In genomic region chr15:67827561-67828378, GRCh38 we compare ENCODE assay signal across 11 cellular contexts. TPM values are rescaled to one million over a fixed set of nuclear protein-coding genes. Genes with fewer than 3 reads are reported as not detected.
DNase-seq lines count a peak whose midpoint lies in the region; ATAC-seq and TF ChIP-seq lines count a peak whose summit lies in the region.
"Had no signal": no experiment of that assay in that cellular context is flagged by ENCODE, and none has a peak within 500 bp of the region (broad histone marks: within the 10 kb centered on the region; RNA-seq: fewer than 3 reads in every experiment).

No MANE protein-coding gene starts in this region.

- no peaks in the 10 kb centered on the region for H3K36me3 Mint-ChIP-seq in stimulated activated naive CD8-positive, alpha-beta T cell treated with anti-CD3 and anti-CD28 coated beads, Interleukin-15, Interleukin-2, amounts not matched to agents 100 ng/mL and 50 ng/mL, for 24 hours (ENCODE audit: low read depth)
- peaks cover 0 to 5% (median 0%) of the 10 kb centered on the region in 5 donors for H3K36me3 Mint-ChIP-seq in naive thymus-derived CD4-positive, alpha-beta T cell

- H3K27ac ChIP-seq in ascending aorta (no peak overlapping the region), urinary bladder (ENCODE audit: low read depth) (no peak overlapping the region)
- no peak overlapping the region for H3K27ac ChIP-seq in naive thymus-derived CD4-positive, alpha-beta T cell (ENCODE audit: low read depth, low read length)

- CTCF ChIA-PET in naive thymus-derived CD4-positive, alpha-beta T cell (lab: Charles Lee) = no interaction called here

- H3K4me3 ChIP-seq in ascending aorta = peak overlapping the region; percentile 22 to 38
- no peak overlapping the region for H3K4me3 ChIP-seq in naive thymus-derived CD4-positive, alpha-beta T cell (ENCODE audit: low read length)
- H3K4me3 ChIP-seq in urinary bladder (ENCODE audit: low read depth, low read length) = peak overlapping the region; percentile 16
- no peak overlapping the region for H3K4me3 ChIP-seq in foreskin fibroblast (ENCODE audit: low read depth in 1 of 2, low read length in 2 of 2)

- peaks cover 43% of the 10 kb centered on the region for H3K4me1 Mint-ChIP-seq in stimulated activated naive CD8-positive, alpha-beta T cell treated with anti-CD3 and anti-CD28 coated beads, Interleukin-15, Interleukin-2, amounts not matched to agents 100 ng/mL and 50 ng/mL, for 24 hours (ENCODE audit: low read depth)
- H3K4me1 Mint-ChIP-seq in naive thymus-derived CD4-positive, alpha-beta T cell = peaks cover 32 to 61% (median 42%) of the 10 kb centered on the region in 7 donors

- peak overlapping the region; percentile 21 for H3K27ac Mint-ChIP-seq in stimulated activated naive CD8-positive, alpha-beta T cell treated with anti-CD3 and anti-CD28 coated beads, Interleukin-15, Interleukin-2, amounts not matched to agents 100 ng/mL and 50 ng/mL, for 24 hours
- peak overlapping the region in 2 of 9 donors; percentile 45 to 83 for H3K27ac Mint-ChIP-seq in naive thymus-derived CD4-positive, alpha-beta T cell

- no peak for DNase-seq in stimulated activated naive CD8-positive, alpha-beta T cell treated with anti-CD3 and anti-CD28 coated beads, Interleukin-15, Interleukin-2, amounts not matched to agents 100 U/mL and 50 U/mL, for 24 hours
- DNase-seq in ascending aorta (ENCODE audit: low spot score in 2 of 2) (no peak), middle frontal gyrus (ENCODE audit: extremely low spot score, low spot score) (no peak), foreskin fibroblast (no peak), GOT3 (lab: John Stamatoyannopoulos, UW) (no peak)
- DNase-seq in naive thymus-derived CD4-positive, alpha-beta T cell = no peak
- DNase-seq: activated effector memory CD4-positive, alpha-beta T cell treated with Interleukin-2 at 50 U/mL for 16 hours; occipital lobe; T-helper 9 cell had no signal

- no peaks in the 10 kb centered on the region for H3K9me3 Mint-ChIP-seq in stimulated activated naive CD8-positive, alpha-beta T cell treated with anti-CD3 and anti-CD28 coated beads, Interleukin-15, Interleukin-2, amounts not matched to agents 100 ng/mL and 50 ng/mL, for 24 hours
- H3K9me3 Mint-ChIP-seq in naive thymus-derived CD4-positive, alpha-beta T cell = peaks cover 0 to 3% (median 0%) of the 10 kb centered on the region in 11 donors

- no peaks in the 10 kb centered on the region for H3K9me3 ChIP-seq in ascending aorta
- H3K9me3 ChIP-seq in naive thymus-derived CD4-positive, alpha-beta T cell (ENCODE audit: control insufficient read depth in 2 of 3, low read length in 3 of 3) = no peaks in the 10 kb centered on the region

- no peak for TF ChIP-seq CTCF in ascending aorta (IDR thresholded peaks at IDR 0.05)
- no peak for TF ChIP-seq CTCF in foreskin fibroblast (IDR thresholded peaks at IDR 0.05; ENCODE audit: low read depth, low read length)

- POLR2A ChIA-PET in naive thymus-derived CD4-positive, alpha-beta T cell (lab: Charles Lee) = no interaction called here

- H3K4me1 ChIP-seq in ascending aorta (peaks cover 5 to 34% of the 10 kb centered on the region in 2 donors), urinary bladder (ENCODE audit: insufficient read depth) (peaks cover 9% of the 10 kb centered on the region)
- H3K4me1 ChIP-seq in naive thymus-derived CD4-positive, alpha-beta T cell (ENCODE audit: control insufficient read depth in 2 of 2, insufficient read depth in 2 of 2, low read length in 2 of 2) = peaks cover 11 to 43% of the 10 kb centered on the region in 2 donors

- no peaks in the 10 kb centered on the region for H3K36me3 ChIP-seq in ascending aorta
- no peaks in the 10 kb centered on the region for H3K36me3 ChIP-seq in naive thymus-derived CD4-positive, alpha-beta T cell (ENCODE audit: control insufficient read depth in 2 of 3, insufficient read depth in 3 of 3, low read length in 3 of 3)
- H3K36me3 ChIP-seq in urinary bladder (ENCODE audit: insufficient read depth) = no peaks in the 10 kb centered on the region

- no peak for ATAC-seq in stimulated activated naive CD8-positive, alpha-beta T cell treated with anti-CD3 and anti-CD28 coated beads, Interleukin-15, Interleukin-2, amounts not matched to agents 100 U/mL and 50 U/mL, for 24 hours
- no peak for ATAC-seq in naive thymus-derived CD4-positive, alpha-beta T cell

- intact Hi-C loops in ascending aorta (cut with DNase I) = no loop called here
- intact Hi-C loops in naive thymus-derived CD4-positive, alpha-beta T cell (cut with micrococcal nuclease) = no loop called here

- H3K27me3 Mint-ChIP-seq in stimulated activated naive CD8-positive, alpha-beta T cell treated with anti-CD3 and anti-CD28 coated beads, Interleukin-15, Interleukin-2, amounts not matched to agents 100 ng/mL and 50 ng/mL, for 24 hours = peaks cover 73% of the 10 kb centered on the region
- H3K27me3 Mint-ChIP-seq in naive thymus-derived CD4-positive, alpha-beta T cell = peaks cover 52 to 73% (median 62%) of the 10 kb centered on the region in 5 donors

- WGBS in urinary bladder = 4% methylated on average over 98 of the region's 98 CpGs

- peaks cover 63% of the 10 kb centered on the region for H3K27me3 ChIP-seq in ascending aorta
- peaks cover 5 to 26% of the 10 kb centered on the region in 2 donors for H3K27me3 ChIP-seq in naive thymus-derived CD4-positive, alpha-beta T cell (ENCODE audit: control insufficient read depth in 2 of 2, insufficient read depth in 2 of 2, low read length in 2 of 2)

- H3K4me3 Mint-ChIP-seq in stimulated activated naive CD8-positive, alpha-beta T cell treated with anti-CD3 and anti-CD28 coated beads, Interleukin-15, Interleukin-2, amounts not matched to agents 100 ng/mL and 50 ng/mL, for 24 hours = no peak overlapping the region
- peak overlapping the region; percentile 25 to 79 (median 58) for H3K4me3 Mint-ChIP-seq in naive thymus-derived CD4-positive, alpha-beta T cell

RNA-seq across cellular contexts. Expression of gene SKOR1, which starts 2.5 kb away (rescaled TPM):
- total RNA-seq in ascending aorta = not detected
- 1 to 10 TPM in 2 of 5 experiments, under 1 TPM in 3; 0.34 to 2.4 (median 0.62) TPM for total RNA-seq in naive thymus-derived CD4-positive, alpha-beta T cell
- not detected for polyA plus RNA-seq in naive thymus-derived CD4-positive, alpha-beta T cell
- total RNA-seq in urinary bladder = 0.21 TPM
- 0.60 TPM for polyA plus RNA-seq in urinary bladder

RNA-seq across cellular contexts. Expression of gene RNU6-1, which starts 12.1 kb away (rescaled TPM):
- total RNA-seq in ascending aorta (not detected), urinary bladder (not detected)
- total RNA-seq in naive thymus-derived CD4-positive, alpha-beta T cell = not detected
- polyA plus RNA-seq in naive thymus-derived CD4-positive, alpha-beta T cell = not detected
- not detected for polyA plus RNA-seq in urinary bladder
- total RNA-seq: occipital lobe had no signal

Comparison
In these comparisons a context has a peak if more than half of its experiments do, and no peak if none do; other contexts are left out.
1. H3K4me3 ChIP-seq: peak in ascending aorta (2 of 2) and urinary bladder (single experiment); none in naive thymus-derived CD4-positive, alpha-beta T cell (single experiment) and foreskin fibroblast (0 of 2).